Comparison of ENCODE assay signal across 19 cellular contexts in genomic region chr16:55297062-55297909, GRCh38. TPM values are rescaled to one million over a fixed set of nuclear protein-coding genes. Genes with fewer than 3 reads are reported as not detected.
A peak's percentile ranks its signal among the peaks of the same experiment; 100 is the strongest.
DNase-seq lines count a peak whose midpoint lies in the region; ATAC-seq, FAIRE-seq and TF ChIP-seq lines count a peak whose summit lies in the region.
"Had no signal": no experiment of that assay in that cellular context is flagged by ENCODE, and none has a peak within 500 bp of the region (broad histone marks: within the 10 kb centered on the region; RNA-seq: fewer than 3 reads in every experiment).

No MANE protein-coding gene starts in this region.

- TF ChIP-seq POLR2A in IMR-90 (IDR thresholded peaks at IDR 0.05; ENCODE audit: low read depth, low read length) (no peak), stomach (IDR thresholded peaks at IDR 0.05) (no peak)

- H3K9me3 ChIP-seq in IMR-90 (ENCODE audit: control insufficient read depth, insufficient read depth, low read length): no peaks in the 10 kb centered on the region
- H3K9me3 ChIP-seq in psoas muscle: no peaks in the 10 kb centered on the region
- H3K9me3 ChIP-seq in stomach: no peaks in the 10 kb centered on the region
- H3K9me3 ChIP-seq: uterus had no signal

- POLR2A ChIA-PET in IMR-90 (lab: Charles Lee; ENCODE audit: unreplicated experiment): no interaction called here

- no peak overlapping the region for H3K23ac ChIP-seq in IMR-90 (ENCODE audit: low read depth, low read length)

- H2BK20ac ChIP-seq in IMR-90 (ENCODE audit: low read depth, low read length): no peak overlapping the region

- H3K4me3 ChIP-seq in IMR-90 (ENCODE audit: insufficient read depth, low read depth, low read length) (no peak overlapping the region), bronchial epithelial cell (ENCODE audit: low read depth, low read length) (no peak overlapping the region), psoas muscle (no peak overlapping the region), stomach (no peak overlapping the region)
- H3K4me3 ChIP-seq: hepatocyte, K562, uterus had no signal

- 54% methylated on average over 5 of the region's 10 CpGs; no CpG with 5 or more reads in 1 of the 2 experiments for WGBS in IMR-90 (ENCODE audit: extremely low coverage in 2 of 2, insufficient read length in 1 of 2), 2 experiments
- WGBS in psoas muscle, 3 donors: 32 to 64% (median 42%) methylated on average over 10 of the region's 10 CpGs
- WGBS in stomach, 5 donors: 71 to 80% (median 77%) methylated on average over 10 of the region's 10 CpGs

- no peak for ATAC-seq in IMR-90 (ENCODE audit: low read depth)
- peak; percentile 90 to 93 (median 92) for ATAC-seq in psoas muscle
- ATAC-seq: activated T-cell treated with anti-CD3 and anti-CD28 coated beads, Interleukin-2, amount 50 U/mL, for 4 hours; K562 had no signal

- H3K9me1 ChIP-seq in IMR-90 (ENCODE audit: insufficient read depth, low read length): no peaks in the 10 kb centered on the region

- H2AK5ac ChIP-seq in IMR-90 (ENCODE audit: low read depth, low read length): no peak overlapping the region

- no peak overlapping the region for H4K91ac ChIP-seq in IMR-90 (ENCODE audit: insufficient read depth, low read depth, low read length)

- no peak overlapping the region for H3K27ac ChIP-seq in IMR-90 (ENCODE audit: insufficient read depth, low read length)
- peak overlapping the region; percentile 80 for H3K27ac ChIP-seq in psoas muscle
- H3K27ac ChIP-seq in stomach: no peak overlapping the region
- H3K27ac ChIP-seq: hepatocyte, uterus had no signal

- no peak overlapping the region for H2BK15ac ChIP-seq in IMR-90 (ENCODE audit: low read depth, low read length)

- H2AFZ ChIP-seq in IMR-90 (replicated peaks; ENCODE audit: low read length, poor library complexity): no peak overlapping the region
- H2AFZ ChIP-seq: hepatocyte had no signal

- H3K36me3 ChIP-seq in IMR-90 (ENCODE audit: control insufficient read depth, insufficient read depth, low read length) (no peaks in the 10 kb centered on the region), bronchial epithelial cell (ENCODE audit: control insufficient read depth, insufficient read depth, low read length) (no peaks in the 10 kb centered on the region), psoas muscle (ENCODE audit: insufficient read depth in 1 of 2, low read depth in 1 of 2) (no peaks in the 10 kb centered on the region), stomach (no peaks in the 10 kb centered on the region)
- H3K36me3 ChIP-seq: uterus had no signal

- H3K27me3 ChIP-seq in IMR-90 (ENCODE audit: control insufficient read depth, insufficient read depth, low read length): no peaks in the 10 kb centered on the region; the same call in 1 of the 2 replicates
- no peaks in the 10 kb centered on the region for H3K27me3 ChIP-seq in bronchial epithelial cell (ENCODE audit: control insufficient read depth, insufficient read depth, low read length)
- no peaks in the 10 kb centered on the region for H3K27me3 ChIP-seq in psoas muscle (ENCODE audit: insufficient read depth in 3 of 3, low read length in 2 of 3)
- H3K27me3 ChIP-seq in stomach: peaks cover 0 to 47% (median 3%) of the 10 kb centered on the region in 3 donors
- H3K27me3 ChIP-seq: uterus had no signal

- H3K14ac ChIP-seq in IMR-90 (replicated peaks; ENCODE audit: low read depth, low read length): no peak overlapping the region

- TF ChIP-seq CTCF in IMR-90 (conservative IDR thresholded peaks at IDR 0.05; ENCODE audit: low read depth, low read length) (no peak), bronchial epithelial cell (IDR thresholded peaks at IDR 0.05; ENCODE audit: insufficient read depth, low read length, severe bottlenecking) (no peak), psoas muscle (IDR thresholded peaks at IDR 0.05) (no peak), stomach (IDR thresholded peaks at IDR 0.05) (no peak)

- H4K8ac ChIP-seq in IMR-90 (ENCODE audit: low read depth in 2 of 2, low read length in 2 of 2): no peak overlapping the region

- H3K4ac ChIP-seq in IMR-90 (ENCODE audit: low read depth, low read length): no peak overlapping the region

- no peak for TF ChIP-seq RAD21 in IMR-90 (IDR thresholded peaks at IDR 0.05; ENCODE audit: low read length)

- dilution Hi-C loops in IMR-90 (cut with HindIII; ENCODE audit: low sequenced_read_pairs, unreplicated experiment): no loop called here

- CTCF ChIA-PET in IMR-90 (lab: Yijun Ruan, JAX): no interaction called here

- in situ Hi-C loops in IMR-90 (cut with MboI; ENCODE audit: low sequenced_read_pairs): no loop called here

- TF ChIP-seq EP300 in stomach (IDR thresholded peaks at IDR 0.05): no peak

- H3K18ac ChIP-seq in IMR-90 (ENCODE audit: low read depth, low read length): no peak overlapping the region

- no TSS peak for BruUV-seq in IMR-90 (replicated peaks; lab: Mats Ljungman, UMichigan)

- H3K4me2 ChIP-seq in IMR-90 (ENCODE audit: low read depth, low read length): no peak overlapping the region
- H3K4me2 ChIP-seq: hepatocyte had no signal

- H3K79me1 ChIP-seq in IMR-90 (ENCODE audit: low read depth in 1 of 2, low read length in 2 of 2): no peaks in the 10 kb centered on the region

- H2AK9ac ChIP-seq in IMR-90 (replicated peaks; ENCODE audit: low read depth, low read length, poor library complexity): no peak overlapping the region

- H3K4me1 ChIP-seq in IMR-90 (ENCODE audit: control insufficient read depth, insufficient read depth, low read length): no peaks in the 10 kb centered on the region
- peaks cover 25% of the 10 kb centered on the region for H3K4me1 ChIP-seq in psoas muscle
- no peaks in the 10 kb centered on the region for H3K4me1 ChIP-seq in stomach
- H3K4me1 ChIP-seq: uterus had no signal

- H4K20me1 ChIP-seq in IMR-90 (ENCODE audit: insufficient read depth, low read length): no peaks in the 10 kb centered on the region

- H2BK5ac ChIP-seq in IMR-90 (ENCODE audit: low read depth, low read length, poor library complexity, severe bottlenecking): no peak overlapping the region

- intact Hi-C loops in IMR-90 (cut with micrococcal nuclease) (no loop called here), psoas muscle (cut with DNase I) (loop anchor here in 1 of 2 donors (5.0 kb wide), 1 partner anchor 40 kb away; no protein-coding TSS in a partner anchor), stomach (cut with DNase I; ENCODE audit: low total_unique reads) (no loop called here)

- no peak overlapping the region for H3K9ac ChIP-seq in IMR-90 (ENCODE audit: low read depth, low read length)

- H2BK120ac ChIP-seq in IMR-90 (ENCODE audit: low read depth, low read length): no peak overlapping the region

- no peak overlapping the region for H4K5ac ChIP-seq in IMR-90 (ENCODE audit: low read depth, low read length)

- DNase-seq in H4 (ENCODE audit: low spot score): peak; percentile 78
- peak; percentile 14 for DNase-seq in IMR-90
- peak; percentile 98 for DNase-seq in bronchial epithelial cell (ENCODE audit: low read depth)
- peak; percentile 33 to 70 for DNase-seq in psoas muscle
- no peak for DNase-seq in GM19239 (ENCODE audit: insufficient read length, low spot score)
- DNase-seq in NK-92 treated with Interleukin-12 subunit alpha and Interleukin-12 subunit beta, amount 100 ng/mL, for 24 hours (lab: John Stamatoyannopoulos, UW): no peak
- DNase-seq in stomach: no peak
- DNase-seq: activated CD4-positive, alpha-beta T cell treated with anti-CD3 and anti-CD28 coated beads, Interleukin-2, amount 50 U/mL, for 1 hour; activated T-cell treated with anti-CD3 and anti-CD28 coated beads, Interleukin-2, amount 50 U/mL, for 4 hours; CD4-positive, alpha-beta memory T cell; erythroblast; NCI-H1417 treated with DMSO at 0.1 percent for 48 hours; NCI-H526 treated with DMSO at 0.1 percent for 48 hours; nephron progenitor cell; stimulated activated naive CD4-positive, alpha-beta T cell; uterus had no signal

- H3K56ac ChIP-seq in IMR-90 (ENCODE audit: extremely low read depth, insufficient read depth, low read length): no peak overlapping the region

- FAIRE-seq in bronchial epithelial cell (lab: Jason Lieb, UNC): peak; percentile 89
- FAIRE-seq in GM19239 (lab: Jason Lieb, UNC): no peak
- FAIRE-seq: K562 had no signal

TF ChIP-seq in IMR-90, 13 proteins besides CTCF, POLR2A, EP300 and RAD21:
- TF ChIP-seq MAZ (IDR thresholded peaks at IDR 0.05; ENCODE audit: borderline replicate concordance, low read depth, low read length) (no peak), ELK1 (IDR thresholded peaks at IDR 0.05; ENCODE audit: borderline replicate concordance, low read depth, low read length) (no peak)

RNA-seq across cellular contexts. Expression of gene IRX6, which starts 26.7 kb away (rescaled TPM):
- total RNA-seq in H4 (2014; rRNA removed; shearing (Covaris generic)): not detected in 2 replicates
- total RNA-seq in IMR-90 (2012; rRNA removed): not detected in 2 replicates
- not detected in 2 replicates for polyA plus RNA-seq in IMR-90 (2012; rRNA removed)
- not detected in 2 replicates for polyA plus RNA-seq in IMR-90 (2012; cell fraction: cytosol; rRNA removed)
- polyA plus RNA-seq in IMR-90 (2012; cell fraction: nucleus; rRNA removed; ENCODE audit: low replicate concordance): not detected in 2 replicates
- total RNA-seq in bronchial epithelial cell: not detected in 2 replicates
- 1 to 10 TPM in 2 of 4 donors, under 1 TPM in 2; 0.32 to 2.1 (median 0.74) TPM for total RNA-seq in psoas muscle
- 1 to 10 TPM in 2 of 3 donors, under 1 TPM in 1; 0.46 to 6.1 (median 1.7) TPM for polyA plus RNA-seq in psoas muscle
- total RNA-seq in stomach: not detected
- polyA plus RNA-seq in stomach: under 1 TPM in 1 of 3 donors, not detected in 2; 0.10 TPM
- total RNA-seq: activated T-cell treated with anti-CD3 and anti-CD28 coated beads, Interleukin-2, amount 50 U/mL, for 4 hours; CD4-positive, alpha-beta memory T cell; liver had no signal
- polyA plus RNA-seq: CD4-positive, alpha-beta memory T cell; hepatocyte; liver had no signal

Comparison
In these comparisons a context has a peak if more than half of its experiments do, and no peak if none do; other contexts are left out.
1. DNase-seq: peak in H4 (single experiment), IMR-90 (single experiment), bronchial epithelial cell (single experiment) and psoas muscle (2 of 2); none in GM19239 (single experiment), NK-92 treated with Interleukin-12 subunit alpha and Interleukin-12 subunit beta, amount 100 ng/mL, for 24 hours (single experiment) and stomach (single experiment).